In the genomic region with DNA sequence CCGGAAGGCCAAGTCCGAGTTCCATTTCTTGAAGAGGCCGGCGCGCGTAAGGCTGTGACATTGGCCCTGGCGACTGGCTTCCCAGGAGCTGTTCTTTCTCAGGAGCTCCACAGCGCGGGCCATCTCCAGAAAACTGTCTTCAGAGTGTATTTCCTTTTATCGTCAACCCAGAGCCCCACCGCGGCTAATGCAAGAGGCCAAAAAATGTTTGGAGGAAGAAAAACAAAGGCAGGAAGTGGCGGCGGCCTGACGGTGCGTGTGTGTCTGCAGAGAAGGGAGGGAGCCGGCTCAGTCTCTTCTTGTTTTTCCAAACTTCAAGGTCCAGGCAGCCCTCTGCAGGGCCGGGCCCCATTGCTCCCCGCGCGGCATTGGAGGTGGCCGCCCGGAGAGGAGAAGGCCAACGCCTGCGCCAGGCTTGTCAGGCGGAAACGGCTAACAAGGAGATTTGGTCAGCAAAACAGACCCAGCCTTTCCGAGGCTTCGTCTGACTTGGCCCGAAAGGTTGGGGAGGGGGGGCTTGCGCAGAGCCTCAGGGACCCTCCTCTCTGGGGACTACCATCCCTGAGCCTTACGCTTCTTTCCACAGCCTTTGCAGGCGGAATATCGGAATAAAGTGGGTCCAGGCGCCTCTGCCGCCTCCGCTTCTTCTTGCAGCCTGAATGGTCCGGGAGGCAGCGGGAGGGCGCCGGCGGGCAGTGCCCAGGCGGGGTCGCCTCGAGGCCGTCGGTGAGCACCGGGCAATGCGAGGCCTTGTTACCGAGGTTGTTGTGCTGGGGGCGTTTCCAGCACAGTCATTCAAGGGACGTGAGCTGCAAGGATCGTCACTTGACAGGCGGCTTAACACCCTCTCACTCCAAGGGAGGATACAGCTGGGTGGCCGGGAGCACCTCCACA, we compare ENCODE assay signal across 10 cellular contexts. TPM values are rescaled to one million over a fixed set of nuclear protein-coding genes. Genes with fewer than 3 reads are reported as not detected.
DNase-seq lines count a peak whose midpoint lies in the region; ATAC-seq and TF ChIP-seq lines count a peak whose summit lies in the region.
"Had no signal": no experiment of that assay in that cellular context is flagged by ENCODE, and none has a peak within 500 bp of the region (broad histone marks: within the 10 kb centered on the region; RNA-seq: fewer than 3 reads in every experiment).

No MANE protein-coding gene starts in this region.

- no peak for ATAC-seq in gastroesophageal sphincter
- no peak for ATAC-seq in HG03108 (IDR thresholded peaks at IDR 0.05; ENCODE audit: unreplicated experiment)

- DNase-seq in AG09309 (ENCODE audit: low read depth), result no peak
- peak; percentile 72 to 79 for DNase-seq in Kasumi-1 (lab: John Stamatoyannopoulos, UW)
- peak; percentile 44 for DNase-seq in central memory CD4-positive, alpha-beta T cell
- DNase-seq in HUDEP-2 (lab: John Stamatoyannopoulos, UW; ENCODE audit: unreplicated experiment in 76 of 76), result no peak
- DNase-seq in OCI-M1 (lab: John Stamatoyannopoulos, UW), result no peak
- DNase-seq: midbrain had no signal

- H3K27ac ChIP-seq in mucosa of rectum (ENCODE audit: low read depth in 2 of 2, low read length in 2 of 2), result peak overlapping the region; percentile 91 to 93
- no peak overlapping the region for H3K27ac ChIP-seq in gastroesophageal sphincter

- TF ChIP-seq CTCF in AG09309 (IDR thresholded peaks at IDR 0.05; ENCODE audit: control insufficient read depth, insufficient read depth, low read depth, low read length, missing control alignments), result no peak
- no peak for TF ChIP-seq CTCF in gastroesophageal sphincter (IDR thresholded peaks at IDR 0.05)

- H3K4me3 ChIP-seq in AG09309 (ENCODE audit: control insufficient read depth, low read depth, low read length), result peak overlapping the region; percentile 70
- peak overlapping the region; percentile 83 to 87 for H3K4me3 ChIP-seq in mucosa of rectum (ENCODE audit: low read length in 2 of 2)
- H3K4me3 ChIP-seq in gastroesophageal sphincter, result peak overlapping the region in 1 of 2 donors; percentile 22

- H3K9me3 ChIP-seq in mucosa of rectum (ENCODE audit: control insufficient read depth in 2 of 2, low read length in 2 of 2) (no peaks in the 10 kb centered on the region), gastroesophageal sphincter (no peaks in the 10 kb centered on the region)

- no peak for TF ChIP-seq POLR2A in gastroesophageal sphincter (IDR thresholded peaks at IDR 0.05)

- TF ChIP-seq EP300 in gastroesophageal sphincter (IDR thresholded peaks at IDR 0.05), result no peak

- H3K36me3 ChIP-seq in mucosa of rectum (ENCODE audit: control insufficient read depth in 2 of 2, insufficient read depth in 2 of 2, low read length in 2 of 2) (no peaks in the 10 kb centered on the region), gastroesophageal sphincter (no peaks in the 10 kb centered on the region)

- H3K27me3 ChIP-seq in mucosa of rectum (ENCODE audit: control insufficient read depth in 2 of 2, insufficient read depth in 2 of 2, low read length in 2 of 2) (peaks cover 15 to 34% of the 10 kb centered on the region in 2 donors), gastroesophageal sphincter (peaks cover 100% of the 10 kb centered on the region)

- H3K4me1 ChIP-seq in mucosa of rectum (ENCODE audit: control insufficient read depth in 2 of 2, insufficient read depth in 2 of 2, low read length in 2 of 2) (peaks cover 47 to 70% of the 10 kb centered on the region in 2 donors), gastroesophageal sphincter (peaks cover 0 to 61% (median 29%) of the 10 kb centered on the region in 3 donors)

- H3K9ac ChIP-seq in mucosa of rectum (ENCODE audit: low read depth in 1 of 2, low read length in 2 of 2), result peak overlapping the region; percentile 90 to 96

- 3% methylated on average over 20 of the region's 55 CpGs; no CpG with 5 or more reads in 1 of the 2 donors for WGBS in gastroesophageal sphincter (ENCODE audit: low coverage in 1 of 2), 2 donors

RNA-seq across cellular contexts. Expression of gene HOXA11, which starts 3.9 kb away (rescaled TPM):
- total RNA-seq in gastroesophageal sphincter, result under 1 TPM in 1 of 4 donors, not detected in 3; 0.12 TPM
- total RNA-seq: HT1080 had no signal

RNA-seq across cellular contexts. Expression of gene HOXA13, which starts 11.0 kb away (rescaled TPM):
- under 1 TPM in 1 of 4 donors, not detected in 3; 0.12 TPM for total RNA-seq in gastroesophageal sphincter

RNA-seq across cellular contexts. Expression of gene HOXA10, which starts 14.8 kb away (rescaled TPM):
- under 1 TPM in 1 of 4 donors, not detected in 3; 0.67 TPM for total RNA-seq in gastroesophageal sphincter

RNA-seq across cellular contexts. Expression of gene HOXA9, which starts 23.6 kb away (rescaled TPM):
- total RNA-seq in gastroesophageal sphincter, result under 1 TPM in 2 of 4 donors, not detected in 2; 0.54 to 0.89 TPM

RNA-seq across cellular contexts. Expression of gene HOXA7, which starts 32.4 kb away (rescaled TPM):
- total RNA-seq in gastroesophageal sphincter, result 1 to 10 TPM in 3 of 4 donors, under 1 TPM in 1; 0.85 to 5.1 (median 1.4) TPM
- total RNA-seq: HT1080 had no signal

Comparison
In these comparisons a context has a peak if more than half of its experiments do, and no peak if none do; other contexts are left out.
1. DNase-seq: peak in Kasumi-1 (2 of 2) and central memory CD4-positive, alpha-beta T cell (single experiment); none in AG09309 (single experiment), HUDEP-2 (0 of 76) and OCI-M1 (single experiment).
2. H3K27ac ChIP-seq: peak in mucosa of rectum (2 of 2); none in gastroesophageal sphincter (0 of 4).